Comparison of ENCODE assay signal across 25 cellular contexts in genomic region chr1:108556079-108556478, GRCh38. TPM values are rescaled to one million over a fixed set of nuclear protein-coding genes. Genes with fewer than 3 reads are reported as not detected.
DNase-seq lines count a peak whose midpoint lies in the region; ATAC-seq, FAIRE-seq and TF ChIP-seq lines count a peak whose summit lies in the region.
"Had no signal": no experiment of that assay in that cellular context is flagged by ENCODE, and none has a peak within 500 bp of the region (broad histone marks: within the 10 kb centered on the region; RNA-seq: fewer than 3 reads in every experiment).

No MANE protein-coding gene starts in this region.

- intact Hi-C loops in activated CD4-positive, alpha-beta T cell treated with anti-CD3 and anti-CD28 coated beads for 36 hours (cut with DNase I, micrococcal nuclease) = no loop called here

- no peaks in the 10 kb centered on the region for H3K36me3 Mint-ChIP-seq in activated CD4-positive, alpha-beta T cell treated with anti-CD3 and anti-CD28 coated beads for 36 hours (ENCODE audit: low read depth)
- H3K36me3 Mint-ChIP-seq in mesothelial cell of epicardium = no peaks in the 10 kb centered on the region

- H3K9me3 Mint-ChIP-seq in activated CD4-positive, alpha-beta T cell treated with anti-CD3 and anti-CD28 coated beads for 36 hours (ENCODE audit: low read depth) = no peaks in the 10 kb centered on the region
- H3K9me3 Mint-ChIP-seq in mesothelial cell of epicardium = no peaks in the 10 kb centered on the region
- H3K9me3 Mint-ChIP-seq: CD8-positive, alpha-beta T cell had no signal

- no peak overlapping the region for H4K8ac ChIP-seq in mesendoderm (ENCODE audit: low read depth, low read length)

- H3K4me3 ChIP-seq in BLaER1 = no peak overlapping the region
- no peak overlapping the region for H3K4me3 ChIP-seq in mesendoderm (ENCODE audit: low read length)
- H3K4me3 ChIP-seq: Peyer's patch, SK-N-MC had no signal

- peaks cover 9% of the 10 kb centered on the region for H4K20me1 ChIP-seq in BLaER1

- H3K56ac ChIP-seq in mesendoderm (ENCODE audit: low read length) = no peak overlapping the region

- TF ChIP-seq CTCF in mesothelial cell of epicardium (IDR thresholded peaks at IDR 0.05; ENCODE audit: unreplicated experiment) = no peak

- no peak overlapping the region for H3K23ac ChIP-seq in mesendoderm (ENCODE audit: low read length)

- no peak overlapping the region for H4K5ac ChIP-seq in mesendoderm (ENCODE audit: low read length)

- no peaks in the 10 kb centered on the region for H3K79me1 ChIP-seq in mesendoderm (ENCODE audit: low read length)

- FAIRE-seq in GM12892 (lab: Jason Lieb, UNC) = peak; percentile 33
- FAIRE-seq: A204.1, GM18507 had no signal

- no peak overlapping the region for H2BK120ac ChIP-seq in mesendoderm (ENCODE audit: low read depth, low read length)

- no peaks in the 10 kb centered on the region for H3K27me3 ChIP-seq in BLaER1
- H3K27me3 ChIP-seq in mesendoderm (ENCODE audit: insufficient read depth, low read length, poor library complexity) = no peaks in the 10 kb centered on the region
- H3K27me3 ChIP-seq: Peyer's patch had no signal

- no peaks in the 10 kb centered on the region for H3K9me3 ChIP-seq in BLaER1
- H3K9me3 ChIP-seq: Caco-2, Peyer's patch had no signal

- H3K27me3 Mint-ChIP-seq in activated CD4-positive, alpha-beta T cell treated with anti-CD3 and anti-CD28 coated beads for 36 hours = peaks cover 3% of the 10 kb centered on the region
- no peaks in the 10 kb centered on the region for H3K27me3 Mint-ChIP-seq in mesothelial cell of epicardium (ENCODE audit: low read depth)

- ATAC-seq in activated CD4-positive, alpha-beta T cell treated with anti-CD3 and anti-CD28 coated beads for 36 hours = no peak
- ATAC-seq: CD8-positive, alpha-beta T cell; HCT116 had no signal

- H3K79me2 ChIP-seq in mesendoderm (ENCODE audit: control insufficient read depth, insufficient read depth, low read length) = no peaks in the 10 kb centered on the region

- H3K9ac ChIP-seq in BLaER1 (no peak overlapping the region), mesendoderm (ENCODE audit: low read length) (no peak overlapping the region)

- H2BK5ac ChIP-seq in mesendoderm (ENCODE audit: low read length) = no peak overlapping the region

- no peak overlapping the region for H3K4me3 Mint-ChIP-seq in activated CD4-positive, alpha-beta T cell treated with anti-CD3 and anti-CD28 coated beads for 36 hours
- no peak overlapping the region for H3K4me3 Mint-ChIP-seq in mesothelial cell of epicardium
- H3K4me3 Mint-ChIP-seq: CD8-positive, alpha-beta T cell had no signal

- H3K27ac ChIP-seq in BLaER1 = no peak overlapping the region
- H3K27ac ChIP-seq in mesendoderm (ENCODE audit: low read depth, low read length) = no peak overlapping the region
- H3K27ac ChIP-seq: C4-2B, SK-N-MC had no signal

- H3K4me2 ChIP-seq in BLaER1 = 0 out of 2 replicates have a peak overlapping the region, but pooled peaks have one; percentile 87
- H3K4me2 ChIP-seq in mesendoderm (ENCODE audit: low read length) = no peak overlapping the region

- H2AK5ac ChIP-seq in mesendoderm (ENCODE audit: low read length) = no peak overlapping the region

- H3K36me3 ChIP-seq in BLaER1 (no peaks in the 10 kb centered on the region), mesendoderm (ENCODE audit: control insufficient read depth, insufficient read depth, low read length) (no peaks in the 10 kb centered on the region)
- H3K36me3 ChIP-seq: Peyer's patch had no signal

- no peak overlapping the region for H2BK15ac ChIP-seq in mesendoderm (replicated peaks; ENCODE audit: low read depth)

- H3K4me1 ChIP-seq in BLaER1 (peaks cover 34% of the 10 kb centered on the region), mesendoderm (ENCODE audit: control insufficient read depth, low read depth, low read length) (no peaks in the 10 kb centered on the region)

- H3K18ac ChIP-seq in mesendoderm (ENCODE audit: low read length) = no peak overlapping the region

- POLR2A ChIA-PET in activated CD4-positive, alpha-beta T cell treated with anti-CD3 and anti-CD28 coated beads for 36 hours (lab: Charles Lee) = no interaction called here

- H3K4me1 Mint-ChIP-seq in activated CD4-positive, alpha-beta T cell treated with anti-CD3 and anti-CD28 coated beads for 36 hours = peaks cover 20% of the 10 kb centered on the region
- H3K4me1 Mint-ChIP-seq in mesothelial cell of epicardium = peaks cover 29% of the 10 kb centered on the region

- DNase-seq in GM12892 (ENCODE audit: insufficient read length) = no peak
- DNase-seq in RPMI8226 = peak; percentile 26
- peak; percentile 74 for DNase-seq in mesendoderm
- DNase-seq in activated CD4-positive, alpha-beta T cell treated with anti-CD3 and anti-CD28 coated beads for 36 hours = no peak
- no peak for DNase-seq in mesothelial cell of epicardium (ENCODE audit: low spot score in 2 of 2, unreplicated experiment in 2 of 2)
- no peak for DNase-seq in hepatic stellate cell (ENCODE audit: low spot score)
- DNase-seq: Caco-2; CD8-positive, alpha-beta T cell; DMS79 treated with DMSO at 0.1 percent for 48 hours; Kasumi-1; NCI-H1105; NCI-H1436 treated with DMSO at 0.1 percent for 48 hours; NCI-H187 treated with DMSO at 0.1 percent for 48 hours; NCI-H2171 treated with DMSO at 0.1 percent for 48 hours; NCI-H524; NCI-H748 treated with DMSO at 0.1 percent for 48 hours; NK-92 treated with Interleukin-12 subunit alpha and Interleukin-12 subunit beta, amount 100 ng/mL, for 24 hours; Peyer's patch; SIG-M5 had no signal

- H3K27ac Mint-ChIP-seq in activated CD4-positive, alpha-beta T cell treated with anti-CD3 and anti-CD28 coated beads for 36 hours = no peak overlapping the region
- no peak overlapping the region for H3K27ac Mint-ChIP-seq in mesothelial cell of epicardium
- H3K27ac Mint-ChIP-seq: CD8-positive, alpha-beta T cell had no signal

- H3K4ac ChIP-seq in mesendoderm (ENCODE audit: low read depth, low read length) = no peak overlapping the region

- CTCF ChIA-PET in activated CD4-positive, alpha-beta T cell treated with anti-CD3 and anti-CD28 coated beads for 36 hours (lab: Charles Lee) = no interaction called here

- no peak for TF ChIP-seq POLR2A in GM12892 (IDR thresholded peaks at IDR 0.05; ENCODE audit: low read depth, low read length)

RNA-seq across cellular contexts. Expression of gene EEIG2, which starts 3.8 kb away (rescaled TPM):
- 7.6 TPM for polyA plus RNA-seq in GM12892 (2012; ENCODE audit: missing spikeins)
- 6.8 TPM for polyA plus RNA-seq in mesendoderm (2013, experiment 1 of 2)
- polyA plus RNA-seq in mesendoderm (2013, experiment 2 of 2) = 7.0 TPM
- total RNA-seq in activated CD4-positive, alpha-beta T cell treated with anti-CD3 and anti-CD28 coated beads for 36 hours = 1 to 10 TPM; 5.0 to 7.6 TPM
- total RNA-seq in mesothelial cell of epicardium = 12.4 to 13.9 TPM (median 12.6 TPM) in 3 replicates

Comparison
In these comparisons a context has a peak if more than half of its experiments do, and no peak if none do; other contexts are left out.
1. DNase-seq: peak in RPMI8226 (single experiment) and mesendoderm (single experiment); none in GM12892 (single experiment), activated CD4-positive, alpha-beta T cell treated with anti-CD3 and anti-CD28 coated beads for 36 hours (single experiment), mesothelial cell of epicardium (0 of 2) and hepatic stellate cell (single experiment).